ENCODE assay signal across 18 cellular contexts in genomic region chr2:172403402-172403801, GRCh38.
"Had no signal": no experiment of that assay in that cellular context is flagged by ENCODE, and none has a peak within 500 bp of the region (broad histone marks: within the 10 kb centered on the region; RNA-seq: fewer than 3 reads in every experiment).

No MANE protein-coding gene starts in this region.

- H3K27ac ChIP-seq: colonic mucosa, tibial artery, vagina had no signal

- H3K4me1 ChIP-seq: colonic mucosa had no signal

- H3K9me3 ChIP-seq: body of pancreas, colonic mucosa, tibial artery, vagina had no signal

- DNase-seq: activated B cell treated with CpG ODN at 0.5 μM for 24 hours; activated CD4-positive, alpha-beta memory T cell treated with anti-CD3 and anti-CD28 coated beads, Interleukin-2, amount 10 ng/mL, durations not matched to agents 7 days and 5 days; activated CD4-positive, alpha-beta T cell treated with anti-CD3 and anti-CD28 coated beads for 4 hours; activated CD8-positive, alpha-beta memory T cell treated with anti-CD3 and anti-CD28 coated beads, Interleukin-2, amount 10 ng/mL, durations not matched to agents 7 days and 5 days; activated naive CD4-positive, alpha-beta T cell treated with Interleukin-2 at 50 U/mL for 16 hours; activated T-cell treated with anti-CD3 and anti-CD28 coated beads, Interleukin-2, amount 50 U/mL, for 1 hour; body of pancreas; colonic mucosa; mesendoderm; natural killer cell; nucleus accumbens; stimulated activated CD8-positive, alpha-beta memory T cell treated with anti-CD3 and anti-CD28 coated beads, Interleukin-4, amount 100 ng/mL, for 48 hours; stimulated activated naive CD4-positive, alpha-beta T cell; T-cell; tibial artery had no signal

- H3K27me3 ChIP-seq: body of pancreas, colonic mucosa, tibial artery, vagina had no signal

- H3K36me3 ChIP-seq: colonic mucosa, tibial artery, vagina had no signal

- H3K4me3 ChIP-seq: body of pancreas, colonic mucosa, tibial artery, vagina had no signal

- ATAC-seq: activated CD8-positive, alpha-beta memory T cell treated with anti-CD3 and anti-CD28 coated beads, Interleukin-2, amount 10 ng/mL, durations not matched to agents 7 days and 5 days; activated T-helper 17 cell treated with anti-CD3 and anti-CD28 coated beads, Interleukin-2, amount 50 U/mL, for 72 hours; natural killer cell; SK-N-SH treated with all-trans-retinoic acid at 6 μM for 48 hours; T-cell had no signal
